Comparison of ENCODE assay signal across 8 cellular contexts in the genomic region with DNA sequence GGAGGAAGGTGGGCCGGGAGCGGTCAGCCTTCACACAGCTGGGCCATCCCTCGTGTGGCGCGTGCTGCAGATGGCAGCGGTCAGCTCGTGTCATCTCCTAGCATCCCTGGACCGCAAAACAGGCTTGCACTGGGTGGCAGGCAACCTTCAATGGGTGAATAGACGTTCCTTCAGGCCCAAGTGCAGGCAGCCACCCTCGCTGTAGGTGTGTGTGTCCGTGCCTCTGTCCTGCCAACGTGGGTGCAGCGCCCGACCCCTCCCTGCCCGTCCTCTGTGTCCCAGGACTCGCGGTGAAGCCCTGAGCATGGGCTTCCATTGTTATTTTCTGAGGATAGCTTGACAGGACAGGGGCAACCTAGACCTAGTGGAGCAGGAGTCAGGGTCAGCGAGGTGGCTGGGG.
"Had no signal": no experiment of that assay in that cellular context is flagged by ENCODE, and none has a peak within 500 bp of the region (broad histone marks: within the 10 kb centered on the region; RNA-seq: fewer than 3 reads in every experiment).

No MANE protein-coding gene starts in this region.

- H3K9me3 ChIP-seq: HAP-1 had no signal

- H3K4me3 Mint-ChIP-seq: HFFc6, IgD-negative memory B cell had no signal

- H2AFZ ChIP-seq: GM23248 had no signal

- H3K9ac ChIP-seq: GM23248 had no signal

- ATAC-seq: HCT116 had no signal

- H3K4me1 ChIP-seq: HAP-1 had no signal

- DNase-seq: GM23248, GOT3, H7, HFFc6 had no signal

- H3K9me3 Mint-ChIP-seq: HFFc6 had no signal

- H3K27ac ChIP-seq: GM23248, HL-60 had no signal

- H3K27ac Mint-ChIP-seq: HFFc6 had no signal

- H3K4me3 ChIP-seq: GM23248, HAP-1 had no signal

- H3K36me3 ChIP-seq: HAP-1 had no signal
